In genomic region chr7:41732279-41733062, GRCh38 we compare ENCODE assay signal across 9 cellular contexts. TPM values are rescaled to one million over a fixed set of nuclear protein-coding genes. Genes with fewer than 3 reads are reported as not detected.
DNase-seq lines count a peak whose midpoint lies in the region; ATAC-seq, FAIRE-seq and TF ChIP-seq lines count a peak whose summit lies in the region.
"Had no signal": no experiment of that assay in that cellular context is flagged by ENCODE, and none has a peak within 500 bp of the region (broad histone marks: within the 10 kb centered on the region; RNA-seq: fewer than 3 reads in every experiment).

No MANE protein-coding gene starts in this region.

- H3K4me1 ChIP-seq in SK-N-SH (ENCODE audit: control insufficient read depth in 1 of 2, insufficient read depth in 2 of 2, low read depth in 1 of 2, low read length in 1 of 2): peaks cover 0 to 4% of the 10 kb centered on the region in 2 experiments; a peak in 1 of 4 replicates
- no peaks in the 10 kb centered on the region for H3K4me1 ChIP-seq in HepG2 (ENCODE audit: insufficient read depth, low read length)

- WGBS in SK-N-SH (ENCODE audit: low lambda C conversion rate): 64% methylated on average over 12 of the region's 12 CpGs
- 28% methylated on average over 12 of the region's 12 CpGs for WGBS in HepG2 (ENCODE audit: low lambda C conversion rate)

- CTCF ChIA-PET in SK-N-SH (lab: Yijun Ruan, JAX): interaction anchor here (0.6 to 2.9 kb wide), 20 partner anchors 9 to 1838 kb away, joined by 3 to 31 read pairs (median 4); no protein-coding TSS in a partner anchor
- CTCF ChIA-PET in HepG2 (lab: Yijun Ruan, JAX; ENCODE audit: low intra/inter-chr PET ratio, low total read pairs): interaction anchor here (1.2 kb wide), 1 partner anchor 1500 kb away, joined by 3 read pairs; no protein-coding TSS in a partner anchor

- no peak overlapping the region for H3K4me2 ChIP-seq in SK-N-SH
- no peak overlapping the region for H3K4me2 ChIP-seq in HepG2 (ENCODE audit: low read depth, low read length)

- H3K4me3 ChIP-seq in SK-N-SH (ENCODE audit: low read depth in 2 of 2, low read length in 1 of 2) (no peak overlapping the region; a peak in 1 of 4 replicates), HepG2 (replicated peaks in 1 of 3; ENCODE audit: insufficient read depth in 1 of 3, low read depth in 2 of 3, low read length in 3 of 3) (no peak overlapping the region)

- intact Hi-C loops in HepG2 (cut with micrococcal nuclease; ENCODE audit: unreplicated experiment): no loop called here

- H3K4me3 Mint-ChIP-seq in activated T-cell treated with anti-CD3 and anti-CD28 coated beads, Interleukin-2, amount 50 U/mL, for 72 hours: no peak overlapping the region

- H3K9me3 ChIP-seq in SK-N-SH: no peaks in the 10 kb centered on the region
- H3K9me3 ChIP-seq in HepG2 (ENCODE audit: low read length): no peaks in the 10 kb centered on the region

- H3K27ac Mint-ChIP-seq in activated T-cell treated with anti-CD3 and anti-CD28 coated beads, Interleukin-2, amount 50 U/mL, for 72 hours: no peak overlapping the region

- H3K9me3 Mint-ChIP-seq in activated T-cell treated with anti-CD3 and anti-CD28 coated beads, Interleukin-2, amount 50 U/mL, for 72 hours: peaks cover 2 to 3% of the 10 kb centered on the region in 2 donors

- peak; percentile 84 for TF ChIP-seq CTCF in SK-N-SH (IDR thresholded peaks at IDR 0.05)
- peak; percentile 35; the same call in 1 of the 2 replicates for TF ChIP-seq CTCF in HepG2 (CRISPR knock-in tag; IDR thresholded peaks at IDR 0.05)

- no peak for TF ChIP-seq POLR2A in HepG2 (IDR thresholded peaks at IDR 0.05; ENCODE audit: insufficient read depth in 1 of 2, low read depth in 2 of 2, low read length in 2 of 2)
- TF ChIP-seq POLR2A in GM12891 (IDR thresholded peaks at IDR 0.05; ENCODE audit: low read depth, low read length): no peak

- ATAC-seq in GM18502 (IDR thresholded peaks at IDR 0.05; ENCODE audit: poor library complexity, unreplicated experiment) (peak; percentile 18), HG02678 (IDR thresholded peaks at IDR 0.05; ENCODE audit: unreplicated experiment) (peak; percentile 11), HepG2 (no peak), GM19397 (IDR thresholded peaks at IDR 0.05; ENCODE audit: unreplicated experiment) (no peak)
- no peak for ATAC-seq in activated T-cell treated with anti-CD3 and anti-CD28 coated beads, Interleukin-2, amount 50 U/mL, for 72 hours (replicated peaks in 1 of 2)

- FAIRE-seq in HepG2 (lab: Jason Lieb, UNC) (no peak), GM12891 (lab: Jason Lieb, UNC) (no peak)
- FAIRE-seq: keratinocyte had no signal

- H3K79me2 ChIP-seq in SK-N-SH (ENCODE audit: insufficient read depth): no peaks in the 10 kb centered on the region
- no peaks in the 10 kb centered on the region for H3K79me2 ChIP-seq in HepG2 (ENCODE audit: insufficient read depth, low read length)

- H2AFZ ChIP-seq in SK-N-SH (ENCODE audit: low read depth) (no peak overlapping the region), HepG2 (ENCODE audit: low read length) (no peak overlapping the region)

- no peaks in the 10 kb centered on the region for H3F3A ChIP-seq in SK-N-SH (replicated peaks; ENCODE audit: insufficient read depth)

- no TSS peak for BruUV-seq in HepG2 (replicated peaks; lab: Mats Ljungman, UMichigan)

- peaks cover 5% of the 10 kb centered on the region for H3K4me1 Mint-ChIP-seq in activated T-cell treated with anti-CD3 and anti-CD28 coated beads, Interleukin-2, amount 50 U/mL, for 72 hours (ENCODE audit: low read depth)

- H3K27me3 ChIP-seq in SK-N-SH (ENCODE audit: insufficient read depth) (no peaks in the 10 kb centered on the region), HepG2 (ENCODE audit: control insufficient read depth in 1 of 2, insufficient read depth in 2 of 2, low read length in 2 of 2) (no peaks in the 10 kb centered on the region)

- TF ChIP-seq EP300 in SK-N-SH (IDR thresholded peaks at IDR 0.05; ENCODE audit: borderline replicate concordance in 1 of 2, low read depth in 1 of 2, low read length in 1 of 2) (no peak), HepG2 (IDR thresholded peaks at IDR 0.05; ENCODE audit: low read depth in 2 of 2, low read length in 2 of 2) (no peak), HepG2 (CRISPR knock-in tag; IDR thresholded peaks at IDR 0.05; ENCODE audit: borderline replicate concordance) (no peak)

- POLR2A ChIA-PET in SK-N-SH (lab: Yijun Ruan, JAX): no interaction called here
- POLR2A ChIA-PET in HepG2 (lab: Yijun Ruan, JAX): no interaction called here

- no peaks in the 10 kb centered on the region for H4K20me1 ChIP-seq in SK-N-SH (ENCODE audit: insufficient read depth)
- H4K20me1 ChIP-seq in HepG2 (ENCODE audit: insufficient read depth, low read length): no peaks in the 10 kb centered on the region

- in situ Hi-C loops in HepG2 (cut with HindIII; ENCODE audit: extremely low pct_ligation_motif_present, low pct_unique_long_range_greater_than_20kb): no loop called here

- H3K27me3 Mint-ChIP-seq in activated T-cell treated with anti-CD3 and anti-CD28 coated beads, Interleukin-2, amount 50 U/mL, for 72 hours (ENCODE audit: low read depth): peaks cover 25% of the 10 kb centered on the region

- no peak for DNase-seq in SK-N-SH
- DNase-seq in HepG2 (ENCODE audit: low spot score): no peak
- DNase-seq in activated gamma-delta T cell (lab: John Stamatoyannopoulos, UW): no peak
- DNase-seq in GM12891 (ENCODE audit: insufficient read length, low spot score): no peak
- DNase-seq in activated T-cell treated with anti-CD3 and anti-CD28 coated beads, Interleukin-2, amount 50 U/mL, for 72 hours: no peak

- H3K36me3 ChIP-seq in SK-N-SH (replicated peaks in 1 of 2; ENCODE audit: control insufficient read depth in 1 of 2, insufficient read depth in 2 of 2, low read length in 1 of 2) (no peaks in the 10 kb centered on the region), HepG2 (replicated peaks in 1 of 2; ENCODE audit: control insufficient read depth in 1 of 2, insufficient read depth in 2 of 2, low read length in 2 of 2) (no peaks in the 10 kb centered on the region)

- H3K27ac ChIP-seq in SK-N-SH (ENCODE audit: low read depth in 2 of 2, low read length in 1 of 2) (no peak overlapping the region), HepG2 (ENCODE audit: extremely low read length, insufficient read depth, low read length) (no peak overlapping the region)

- H3K9me2 ChIP-seq in SK-N-SH: no peaks in the 10 kb centered on the region

- H3K9ac ChIP-seq in SK-N-SH: no peak overlapping the region
- H3K9ac ChIP-seq in HepG2 (ENCODE audit: insufficient read depth, low read depth, low read length): no peak overlapping the region

- no peaks in the 10 kb centered on the region for H3K36me3 Mint-ChIP-seq in activated T-cell treated with anti-CD3 and anti-CD28 coated beads, Interleukin-2, amount 50 U/mL, for 72 hours (ENCODE audit: insufficient read depth in 2 of 2)

- peak; percentile 77 for TF ChIP-seq RAD21 in SK-N-SH (IDR thresholded peaks at IDR 0.05; ENCODE audit: low read length)
- TF ChIP-seq RAD21 in HepG2 (CRISPR knock-in tag; IDR thresholded peaks at IDR 0.05): 0 out of 2 replicates have a peak, but pooled peaks have one; percentile 30

TF ChIP-seq in SK-N-SH, 30 proteins besides CTCF, POLR2A, EP300 and RAD21 (continues in another document):
- peak; percentile 39 for TF ChIP-seq SMC3 (IDR thresholded peaks at IDR 0.05; ENCODE audit: low read depth, low read length)

TF ChIP-seq in GM12891, 5 proteins besides CTCF, POLR2A, EP300 and RAD21:
- TF ChIP-seq SPI1 (IDR thresholded peaks at IDR 0.05; ENCODE audit: low read depth, low read length): no peak
- TF ChIP-seq PAX5 (IDR thresholded peaks at IDR 0.05; ENCODE audit: insufficient read depth, low read length, severe bottlenecking): no peak
- TF ChIP-seq TAF1 (IDR thresholded peaks at IDR 0.05; ENCODE audit: low read depth, low read length): no peak
- no peak for TF ChIP-seq POU2F2 (IDR thresholded peaks at IDR 0.05; ENCODE audit: low read depth, low read length)
- TF ChIP-seq POLR2AphosphoS5 (IDR thresholded peaks at IDR 0.05; ENCODE audit: low read depth, low read length): no peak

RNA-seq across cellular contexts. Expression of gene INHBA, which starts 29.6 kb away (rescaled TPM):
- polyA plus RNA-seq in SK-N-SH (2012; rRNA removed) (81.0 and 110 TPM in 2 replicates), HepG2 (2011; rRNA removed) (not detected in 2 replicates)
- 68.9 and 78.0 TPM in 2 replicates for polyA plus RNA-seq in SK-N-SH (2012; cell fraction: cytosol; rRNA removed)
- polyA plus RNA-seq in SK-N-SH (2012; cell fraction: nucleus; rRNA removed): 100 and 120 TPM in 2 replicates
- total RNA-seq in HepG2 (2016; rRNA removed; fragmentation: Illumina TruSeq; extraction: Trizol): not detected in 2 replicates
- total RNA-seq in HepG2 (2016; cell fraction: cytosol; rRNA removed; fragmentation: Illumina TruSeq; extraction: Trizol; ENCODE audit: low read depth): not detected in 2 replicates
- total RNA-seq in HepG2 (2016; cell fraction: insoluble cytoplasmic fraction; rRNA removed; fragmentation: Illumina TruSeq; extraction: Trizol): not detected in 2 replicates
- not detected in 2 replicates for total RNA-seq in HepG2 (2016; cell fraction: membrane; rRNA removed; fragmentation: Illumina TruSeq; extraction: Trizol)
- total RNA-seq in HepG2 (2016; cell fraction: nucleus; rRNA removed; fragmentation: Illumina TruSeq; extraction: Trizol): not detected in 2 replicates
- polyA plus RNA-seq in HepG2 (2011; cell fraction: cytosol; rRNA removed): not detected in 2 replicates
- not detected in 2 replicates for polyA plus RNA-seq in HepG2 (2011; cell fraction: nucleus; rRNA removed)
- polyA plus RNA-seq in HepG2 (2012): not detected in 2 replicates
- polyA plus RNA-seq in HepG2 (2016; cell fraction: cytosol; fragmentation: Illumina TruSeq; extraction: Trizol; ENCODE audit: low read depth): not detected in 2 replicates
- not detected in 2 replicates for polyA plus RNA-seq in HepG2 (2016; cell fraction: insoluble cytoplasmic fraction; fragmentation: Illumina TruSeq; extraction: Trizol; ENCODE audit: low read depth)
- polyA plus RNA-seq in HepG2 (2016; cell fraction: membrane; fragmentation: Illumina TruSeq; extraction: Trizol; ENCODE audit: low read depth): not detected in 2 replicates
- polyA plus RNA-seq in HepG2 (2016; cell fraction: nucleus; fragmentation: Illumina TruSeq; extraction: Trizol; ENCODE audit: insufficient read depth, low read depth): not detected in 2 replicates
- polyA minus RNA-seq in HepG2 (2011; rRNA and poly(A)+ RNA removed; ENCODE audit: low replicate concordance): 0.30 TPM in 1 of 2 replicates, not detected in the other
- not detected in 2 replicates for polyA minus RNA-seq in HepG2 (2011; cell fraction: cytosol; rRNA and poly(A)+ RNA removed)
- polyA minus RNA-seq in HepG2 (2011; cell fraction: nucleus; rRNA and poly(A)+ RNA removed): not detected in 2 replicates
- polyA plus RNA-seq in GM12891 (2012; ENCODE audit: low read depth, missing spikeins): 0.03 TPM
- total RNA-seq in activated T-cell treated with anti-CD3 and anti-CD28 coated beads, Interleukin-2, amount 50 U/mL, for 72 hours: under 1 TPM; 0.05 to 0.19 TPM

Comparison
In these comparisons a context has a peak if more than half of its experiments do, and no peak if none do; other contexts are left out.
1. ATAC-seq: peak in GM18502 (single experiment) and HG02678 (single experiment); none in HepG2 (single experiment), activated T-cell treated with anti-CD3 and anti-CD28 coated beads, Interleukin-2, amount 50 U/mL, for 72 hours (0 of 2) and GM19397 (single experiment).